11 cellular contexts compared by ENCODE assay signal in genomic region chr19:57709616-57710015, GRCh38. TPM values are rescaled to one million over a fixed set of nuclear protein-coding genes. Genes with fewer than 3 reads are reported as not detected.
DNase-seq lines count a peak whose midpoint lies in the region; ATAC-seq and TF ChIP-seq lines count a peak whose summit lies in the region.
"Had no signal": no experiment of that assay in that cellular context is flagged by ENCODE, and none has a peak within 500 bp of the region (broad histone marks: within the 10 kb centered on the region; RNA-seq: fewer than 3 reads in every experiment).

No MANE protein-coding gene starts in this region.

- peaks cover 39% of the 10 kb centered on the region for H3K79me2 ChIP-seq in GM23338 (replicated peaks; ENCODE audit: insufficient read depth)

- H3K9me3 ChIP-seq in T-helper 17 cell (ENCODE audit: control insufficient read depth, low read length, poor library complexity, severe bottlenecking) (peaks cover 21% of the 10 kb centered on the region), iPS-18a (ENCODE audit: control insufficient read depth, low read depth, low read length) (no peaks in the 10 kb centered on the region)

- peaks cover 31% of the 10 kb centered on the region for H3K36me3 Mint-ChIP-seq in GM23338 (ENCODE audit: low read depth)
- H3K36me3 Mint-ChIP-seq in T-helper 17 cell (ENCODE audit: low read depth), result no peaks in the 10 kb centered on the region

- peaks cover 13% of the 10 kb centered on the region for H3K27me3 Mint-ChIP-seq in GM23338 (ENCODE audit: insufficient read depth, low read depth, poor library complexity)
- H3K27me3 Mint-ChIP-seq in T-helper 17 cell, result no peaks in the 10 kb centered on the region

- H3K4me2 ChIP-seq in GM23338, result peak overlapping the region; percentile 74

- H3K4me1 ChIP-seq in GM23338 (ENCODE audit: insufficient read depth), result peaks cover 15% of the 10 kb centered on the region
- peaks cover 7% of the 10 kb centered on the region for H3K4me1 ChIP-seq in iPS-18a (ENCODE audit: control insufficient read depth, low read depth, low read length)
- no peaks in the 10 kb centered on the region for H3K4me1 ChIP-seq in rectal smooth muscle tissue (ENCODE audit: control insufficient read depth, insufficient read depth, low read length)

- H3K9ac ChIP-seq in iPS-18a (ENCODE audit: low read length), result no peak overlapping the region
- no peak overlapping the region for H3K9ac ChIP-seq in rectal smooth muscle tissue (ENCODE audit: low read length)

- peaks cover 18% of the 10 kb centered on the region for H3K4me1 Mint-ChIP-seq in GM23338
- H3K4me1 Mint-ChIP-seq in T-helper 17 cell, result no peaks in the 10 kb centered on the region

- H3K9me3 Mint-ChIP-seq in GM23338, result peaks cover 3% of the 10 kb centered on the region; the same call in 1 of the 3 replicates

- no peak overlapping the region for H3K27ac Mint-ChIP-seq in GM23338
- peak overlapping the region; percentile 90 for H3K27ac Mint-ChIP-seq in T-helper 17 cell

- no peaks in the 10 kb centered on the region for H3F3A ChIP-seq in GM23338 (replicated peaks; ENCODE audit: low read depth)

- TF ChIP-seq CTCF in GM23338 (conservative IDR thresholded peaks at IDR 0.05; ENCODE audit: low read depth in 2 of 2), result 0 out of 4 replicates have a peak, but pooled peaks of 1 of the 2 experiments have one; percentile 2

- H3K36me3 ChIP-seq in GM23338 (ENCODE audit: insufficient read depth) (no peaks in the 10 kb centered on the region), iPS-18a (ENCODE audit: control insufficient read depth, low read depth, low read length) (peaks cover 3% of the 10 kb centered on the region), rectal smooth muscle tissue (ENCODE audit: control insufficient read depth, insufficient read depth, low read length) (peaks cover 5% of the 10 kb centered on the region)

- peak; percentile 45 for DNase-seq in GM23338 (ENCODE audit: low spot score)
- no peak for DNase-seq in T-helper 17 cell
- DNase-seq in NCI-H69 (lab: John Stamatoyannopoulos, UW), result no peak
- no peak for DNase-seq in NCI-H446 treated with DMSO at 0.1 percent for 48 hours (lab: John Stamatoyannopoulos, UW)
- no peak for DNase-seq in hypothalamus (lab: John Stamatoyannopoulos, UW)
- DNase-seq: activated CD4-positive, CD25-positive, alpha-beta regulatory T cell treated with anti-CD3 and anti-CD28 coated beads, Interleukin-2, amount 50 U/mL, for 72 hours; NCI-H2081 had no signal

- no peaks in the 10 kb centered on the region for H3K9me2 ChIP-seq in GM23338 (ENCODE audit: insufficient read depth)

- H4K20me1 ChIP-seq in GM23338 (replicated peaks; ENCODE audit: insufficient read depth), result no peaks in the 10 kb centered on the region

- H3K4me3 ChIP-seq in GM23338 (peak overlapping the region; percentile 98), iPS-18a (ENCODE audit: low read length) (peak overlapping the region; percentile 94), rectal smooth muscle tissue (ENCODE audit: low read length) (peak overlapping the region; percentile 75)

- H3K27me3 ChIP-seq in GM23338 (ENCODE audit: insufficient read depth) (no peaks in the 10 kb centered on the region), iPS-18a (ENCODE audit: control insufficient read depth, insufficient read depth, low read length) (no peaks in the 10 kb centered on the region), rectal smooth muscle tissue (ENCODE audit: control insufficient read depth, insufficient read depth, low read length) (no peaks in the 10 kb centered on the region)

- H2AFZ ChIP-seq in GM23338, result peak overlapping the region; percentile 58

- no peak overlapping the region for H3K27ac ChIP-seq in GM23338 (ENCODE audit: low read depth)
- H3K27ac ChIP-seq in iPS-18a (ENCODE audit: low read length), result no peak overlapping the region
- peak overlapping the region; percentile 86 for H3K27ac ChIP-seq in rectal smooth muscle tissue (ENCODE audit: low read depth, low read length)

- ATAC-seq in GM23338 (peak; percentile 40), T-helper 17 cell (no peak)
- ATAC-seq: Panc1 had no signal

- H3K4me3 Mint-ChIP-seq in GM23338 (peak overlapping the region; percentile 99), T-helper 17 cell (peak overlapping the region; percentile 86)

TF ChIP-seq in GM23338, 12 proteins besides CTCF, POLR2A, EP300 and RAD21 (continues in another document):
- TF ChIP-seq CREB1 (CRISPR knock-in tag; IDR thresholded peaks at IDR 0.05; ENCODE audit: low read depth) (no peak), ETS1 (IDR thresholded peaks at IDR 0.05) (no peak), EZH2phosphoT487 (IDR thresholded peaks at IDR 0.05; ENCODE audit: unreplicated experiment) (no peak), ZNF114 (CRISPR knock-in tag; IDR thresholded peaks at IDR 0.05) (no peak), EZH2 (IDR thresholded peaks at IDR 0.05; ENCODE audit: low read depth, unreplicated experiment) (no peak)

RNA-seq across cellular contexts. Expression of gene ZNF154, which starts 0.6 kb away (rescaled TPM):
- total RNA-seq in GM23338 (2014; rRNA removed; shearing (Covaris generic)), result 7.3 and 10.1 TPM in 2 replicates
- polyA plus RNA-seq in GM23338 (2016; fragmentation: Nextera tagmentation; extraction: Ambion mirVana), result 4.4 and 5.1 TPM in 2 replicates
- total RNA-seq in T-helper 17 cell, result 10 to 100 TPM in 1 of 2 donors, 1 to 10 TPM in 1; 1.9 to 20.0 TPM

RNA-seq across cellular contexts. Expression of gene ZNF671, which starts 17.8 kb away (rescaled TPM):
- total RNA-seq in GM23338 (2014; rRNA removed; shearing (Covaris generic)), result 6.6 and 6.7 TPM in 2 replicates
- 2.9 and 3.3 TPM in 2 replicates for polyA plus RNA-seq in GM23338 (2016; fragmentation: Nextera tagmentation; extraction: Ambion mirVana)
- total RNA-seq in T-helper 17 cell, result 1 to 10 TPM; 7.4 to 9.2 TPM

RNA-seq across cellular contexts. Expression of gene ZNF551, which starts 27.8 kb away (rescaled TPM):
- total RNA-seq in GM23338 (2014; rRNA removed; shearing (Covaris generic)), result 45.7 and 51.4 TPM in 2 replicates
- polyA plus RNA-seq in GM23338 (2016; fragmentation: Nextera tagmentation; extraction: Ambion mirVana), result 7.8 and 8.2 TPM in 2 replicates
- 10 to 100 TPM in 1 of 2 donors, 1 to 10 TPM in 1; 9.2 to 13.9 TPM for total RNA-seq in T-helper 17 cell

RNA-seq across cellular contexts. Expression of gene ZNF776, which starts 37.0 kb away (rescaled TPM):
- total RNA-seq in GM23338 (2014; rRNA removed; shearing (Covaris generic)), result 19.4 and 22.6 TPM in 2 replicates
- polyA plus RNA-seq in GM23338 (2016; fragmentation: Nextera tagmentation; extraction: Ambion mirVana), result 4.7 and 5.9 TPM in 2 replicates
- 10 to 100 TPM; 12.4 to 13.6 TPM for total RNA-seq in T-helper 17 cell

RNA-seq across cellular contexts. Expression of gene ZSCAN4, which starts 40.9 kb away (rescaled TPM):
- not detected in 2 replicates for total RNA-seq in GM23338 (2014; rRNA removed; shearing (Covaris generic))
- not detected in 2 replicates for polyA plus RNA-seq in GM23338 (2016; fragmentation: Nextera tagmentation; extraction: Ambion mirVana)
- not detected for total RNA-seq in T-helper 17 cell
- total RNA-seq: GM12878 had no signal
